In genomic region chr15:74178326-74179100, GRCh38 we compare ENCODE assay signal across 16 cellular contexts. TPM values are rescaled to one million over a fixed set of nuclear protein-coding genes. Genes with fewer than 3 reads are reported as not detected.
DNase-seq lines count a peak whose midpoint lies in the region; ATAC-seq and TF ChIP-seq lines count a peak whose summit lies in the region.
"Had no signal": no experiment of that assay in that cellular context is flagged by ENCODE, and none has a peak within 500 bp of the region (broad histone marks: within the 10 kb centered on the region; RNA-seq: fewer than 3 reads in every experiment).

No MANE protein-coding gene starts in this region.

- in situ Hi-C loops in Panc1 (cut with HindIII; ENCODE audit: low pct_unique_long_range_greater_than_20kb, low sequenced_read_pairs): no loop called here

- ATAC-seq in Panc1 (no peak), thoracic aorta (ENCODE audit: insufficient number of reproducible peaks, low FRiP score, low read depth) (no peak)
- ATAC-seq: stimulated activated naive CD8-positive, alpha-beta T cell treated with anti-CD3 and anti-CD28 coated beads, Interleukin-15, Interleukin-2, amounts not matched to agents 100 U/mL and 50 U/mL, for 24 hours had no signal

- H3K36me3 ChIP-seq in Panc1 (ENCODE audit: control insufficient read depth, insufficient read depth, low read length): no peaks in the 10 kb centered on the region
- no peaks in the 10 kb centered on the region for H3K36me3 ChIP-seq in thoracic aorta

- no peak for DNase-seq in Panc1 (ENCODE audit: low read depth, low spot score)
- no peak for DNase-seq in coronary artery (ENCODE audit: low spot score)
- no peak for DNase-seq in neural crest cell (ENCODE audit: low read depth, low spot score)
- no peak for DNase-seq in thoracic aorta (ENCODE audit: low spot score)
- no peak for DNase-seq in mucosa of gallbladder (ENCODE audit: low spot score)
- no peak for DNase-seq in stimulated activated CD4-positive, alpha-beta T cell treated with anti-CD3 and anti-CD28 coated beads, Interleukin-4, amount 100 ng/mL, for 24 hours
- DNase-seq in SK-N-DZ (ENCODE audit: low spot score): no peak
- DNase-seq: activated CD4-positive, alpha-beta T cell treated with anti-CD3 and anti-CD28 coated beads, Interleukin-2, amount 10 ng/mL, durations not matched to agents 7 days and 5 days; stimulated activated naive CD8-positive, alpha-beta T cell treated with anti-CD3 and anti-CD28 coated beads, Interleukin-15, Interleukin-2, amounts not matched to agents 100 U/mL and 50 U/mL, for 24 hours had no signal

- H3K4me3 ChIP-seq in Panc1 (ENCODE audit: low read depth in 2 of 2, low read length in 2 of 2) (no peak overlapping the region), coronary artery (peak overlapping the region; percentile 4), thoracic aorta (no peak overlapping the region)

- H3K27me3 ChIP-seq in Panc1 (ENCODE audit: control insufficient read depth, insufficient read depth, low read length): no peaks in the 10 kb centered on the region
- no peaks in the 10 kb centered on the region for H3K27me3 ChIP-seq in thoracic aorta (replicated peaks; ENCODE audit: insufficient read depth)

- peak overlapping the region; percentile 36 for H3K4me3 Mint-ChIP-seq in neural crest cell
- H3K4me3 Mint-ChIP-seq: activated CD4-positive, alpha-beta T cell treated with anti-CD3 and anti-CD28 coated beads, Interleukin-2, amount 10 ng/mL, durations not matched to agents 7 days and 5 days; activated naive CD8-positive, alpha-beta T cell; central memory CD8-positive, alpha-beta T cell had no signal

- POLR2A ChIA-PET in Panc1 (lab: Charles Lee): interaction anchor here (0.5 kb wide), 1 partner anchor 32 kb away, joined by 6 read pairs; no protein-coding TSS in a partner anchor

- H3K27ac ChIP-seq in Panc1 (ENCODE audit: low read length): 0 out of 2 replicates have a peak overlapping the region, but pooled peaks have one; percentile 29
- peak overlapping the region; percentile 58 to 94 for H3K27ac ChIP-seq in coronary artery
- peak overlapping the region; percentile 68 to 87 for H3K27ac ChIP-seq in thoracic aorta
- H3K27ac ChIP-seq: C4-2B had no signal

- H3K27me3 Mint-ChIP-seq in neural crest cell (ENCODE audit: low read depth): peaks cover 11% of the 10 kb centered on the region
- H3K27me3 Mint-ChIP-seq: activated naive CD8-positive, alpha-beta T cell had no signal

- peaks cover 13% of the 10 kb centered on the region for H3K4me1 ChIP-seq in Panc1 (ENCODE audit: control insufficient read depth, insufficient read depth, low read length)
- peaks cover 35 to 70% of the 10 kb centered on the region in 2 donors for H3K4me1 ChIP-seq in thoracic aorta (ENCODE audit: control insufficient read depth in 1 of 2, low read depth in 2 of 2)

- peaks cover 54% of the 10 kb centered on the region for H3K4me1 Mint-ChIP-seq in neural crest cell
- H3K4me1 Mint-ChIP-seq: activated CD4-positive, alpha-beta T cell treated with anti-CD3 and anti-CD28 coated beads, Interleukin-2, amount 10 ng/mL, durations not matched to agents 7 days and 5 days; central memory CD8-positive, alpha-beta T cell had no signal

- TF ChIP-seq CTCF in Panc1 (IDR thresholded peaks at IDR 0.05) (no peak), coronary artery (IDR thresholded peaks at IDR 0.05) (no peak), neural crest cell (conservative IDR thresholded peaks at IDR 0.05) (no peak), thoracic aorta (IDR thresholded peaks at IDR 0.05) (no peak)

- no peaks in the 10 kb centered on the region for H3K9me3 Mint-ChIP-seq in neural crest cell
- H3K9me3 Mint-ChIP-seq: activated CD4-positive, alpha-beta T cell treated with anti-CD3 and anti-CD28 coated beads, Interleukin-2, amount 10 ng/mL, durations not matched to agents 7 days and 5 days; central memory CD8-positive, alpha-beta T cell had no signal

- BruUV-seq in Panc1 (replicated peaks; lab: Mats Ljungman, UMichigan): no TSS peak

- no peaks in the 10 kb centered on the region for H3K36me3 Mint-ChIP-seq in neural crest cell (ENCODE audit: low read depth)
- H3K36me3 Mint-ChIP-seq: activated naive CD8-positive, alpha-beta T cell had no signal

- CTCF ChIA-PET in Panc1 (lab: Charles Lee): interaction anchor here (0.5 kb wide), 1 partner anchor 12 kb away, joined by 8 read pairs; no protein-coding TSS in a partner anchor

- H3K9me3 ChIP-seq in Panc1 (ENCODE audit: control insufficient read depth, insufficient read depth, low read depth, low read length) (no peaks in the 10 kb centered on the region), thoracic aorta (no peaks in the 10 kb centered on the region)

- intact Hi-C loops in Panc1 (cut with micrococcal nuclease; ENCODE audit: unreplicated experiment): no loop called here

- H3K27ac Mint-ChIP-seq in neural crest cell (ENCODE audit: unreplicated experiment): peak overlapping the region; percentile 54
- H3K27ac Mint-ChIP-seq: activated CD4-positive, alpha-beta T cell treated with anti-CD3 and anti-CD28 coated beads, Interleukin-2, amount 10 ng/mL, durations not matched to agents 7 days and 5 days; activated naive CD8-positive, alpha-beta T cell had no signal

RNA-seq across cellular contexts. Expression of gene ISLR, which starts 5.0 kb away (rescaled TPM):
- total RNA-seq in Panc1 (2021; ENCODE audit: unreplicated experiment): 0.28 TPM
- polyA plus RNA-seq in Panc1 (2012; ENCODE audit: insufficient read length): 0.10 TPM
- 1.5 and 2.6 TPM in 2 replicates for total RNA-seq in neural crest cell
- total RNA-seq in thoracic aorta: 100 to 1,000 TPM in 1 of 2 donors, 10 to 100 TPM in 1; 76.8 to 323 TPM
- 53.0 TPM for total RNA-seq in mucosa of gallbladder
- 26.1 and 30.4 TPM in 2 replicates for polyA plus RNA-seq in SK-N-DZ (2014; cell fraction: cytosol; rRNA removed)
- polyA plus RNA-seq in SK-N-DZ (2014; cell fraction: nucleus; rRNA removed): 7.6 and 15.2 TPM in 2 replicates
- total RNA-seq: activated CD4-positive, alpha-beta T cell treated with anti-CD3 and anti-CD28 coated beads, Interleukin-2, amount 10 ng/mL, durations not matched to agents 7 days and 5 days; lung microvascular endothelial cell; SK-MEL-5 had no signal
- polyA plus RNA-seq: neural cell had no signal

RNA-seq across cellular contexts. Expression of gene STRA6, which starts 24.1 kb away (rescaled TPM):
- 1.1 TPM for total RNA-seq in Panc1 (2021; ENCODE audit: unreplicated experiment)
- 0.73 TPM for polyA plus RNA-seq in Panc1 (2012; ENCODE audit: insufficient read length)
- total RNA-seq in neural crest cell: 138 and 146 TPM in 2 replicates
- under 1 TPM in 1 of 2 donors, not detected in 1; 0.28 TPM for total RNA-seq in thoracic aorta
- 0.75 TPM for total RNA-seq in mucosa of gallbladder
- 27.5 and 44.1 TPM in 2 replicates for polyA plus RNA-seq in SK-N-DZ (2014; cell fraction: cytosol; rRNA removed)
- polyA plus RNA-seq in SK-N-DZ (2014; cell fraction: nucleus; rRNA removed): 148 and 152 TPM in 2 replicates
- total RNA-seq: activated CD4-positive, alpha-beta T cell treated with anti-CD3 and anti-CD28 coated beads, Interleukin-2, amount 10 ng/mL, durations not matched to agents 7 days and 5 days; HT1080; SK-MEL-5 had no signal

RNA-seq across cellular contexts. Expression of gene ISLR2, which starts 48.1 kb away (rescaled TPM):
- total RNA-seq in Panc1 (2021; ENCODE audit: unreplicated experiment) (0.36 TPM), neural crest cell (9.6 and 10.9 TPM in 2 replicates), thoracic aorta (not detected), mucosa of gallbladder (1.8 TPM)
- 0.08 TPM for polyA plus RNA-seq in Panc1 (2012; ENCODE audit: insufficient read length)
- polyA plus RNA-seq in SK-N-DZ (2014; cell fraction: cytosol; rRNA removed): 6.1 and 7.2 TPM in 2 replicates
- polyA plus RNA-seq in SK-N-DZ (2014; cell fraction: nucleus; rRNA removed): 7.4 and 7.8 TPM in 2 replicates
- total RNA-seq: activated CD4-positive, alpha-beta T cell treated with anti-CD3 and anti-CD28 coated beads, Interleukin-2, amount 10 ng/mL, durations not matched to agents 7 days and 5 days; HT1080; SK-MEL-5 had no signal

RNA-seq across cellular contexts. Expression of gene CCDC33, which starts 57.6 kb away (rescaled TPM):
- total RNA-seq in Panc1 (2021; ENCODE audit: unreplicated experiment) (not detected), neural crest cell (15.1 and 15.6 TPM in 2 replicates), thoracic aorta (not detected), mucosa of gallbladder (1.0 TPM)
- polyA plus RNA-seq in Panc1 (2012; ENCODE audit: insufficient read length): not detected
- polyA plus RNA-seq in SK-N-DZ (2014; cell fraction: cytosol; rRNA removed): 8.5 and 8.8 TPM in 2 replicates
- 6.5 and 7.8 TPM in 2 replicates for polyA plus RNA-seq in SK-N-DZ (2014; cell fraction: nucleus; rRNA removed)
- total RNA-seq: activated CD4-positive, alpha-beta T cell treated with anti-CD3 and anti-CD28 coated beads, Interleukin-2, amount 10 ng/mL, durations not matched to agents 7 days and 5 days; HT1080; lung microvascular endothelial cell; SK-MEL-5 had no signal

Comparison
In these comparisons a context has a peak if more than half of its experiments do, and no peak if none do; other contexts are left out.
1. RNA of gene ISLR, which starts 5.0 kb away (total RNA-seq): 76.8 to 323 TPM in thoracic aorta and 53.0 TPM in mucosa of gallbladder (single experiment); 1.5 to 2.6 TPM in neural crest cell and 0.28 TPM in Panc1 (single experiment); every median in the first group is over 10 times any median in the second.
2. RNA of gene STRA6, which starts 24.1 kb away (total RNA-seq): 138 to 146 TPM in neural crest cell; 1.1 TPM in Panc1 (single experiment), 0.75 TPM in mucosa of gallbladder (single experiment) and 0.28 TPM in thoracic aorta; every median in the first group is over 10 times any median in the second.
3. Peak in every context shown above with its lines, with median percentiles within 50 percentile points of each other: H3K27ac ChIP-seq.